ENCODE assay signal across 31 cellular contexts in the genomic region with DNA sequence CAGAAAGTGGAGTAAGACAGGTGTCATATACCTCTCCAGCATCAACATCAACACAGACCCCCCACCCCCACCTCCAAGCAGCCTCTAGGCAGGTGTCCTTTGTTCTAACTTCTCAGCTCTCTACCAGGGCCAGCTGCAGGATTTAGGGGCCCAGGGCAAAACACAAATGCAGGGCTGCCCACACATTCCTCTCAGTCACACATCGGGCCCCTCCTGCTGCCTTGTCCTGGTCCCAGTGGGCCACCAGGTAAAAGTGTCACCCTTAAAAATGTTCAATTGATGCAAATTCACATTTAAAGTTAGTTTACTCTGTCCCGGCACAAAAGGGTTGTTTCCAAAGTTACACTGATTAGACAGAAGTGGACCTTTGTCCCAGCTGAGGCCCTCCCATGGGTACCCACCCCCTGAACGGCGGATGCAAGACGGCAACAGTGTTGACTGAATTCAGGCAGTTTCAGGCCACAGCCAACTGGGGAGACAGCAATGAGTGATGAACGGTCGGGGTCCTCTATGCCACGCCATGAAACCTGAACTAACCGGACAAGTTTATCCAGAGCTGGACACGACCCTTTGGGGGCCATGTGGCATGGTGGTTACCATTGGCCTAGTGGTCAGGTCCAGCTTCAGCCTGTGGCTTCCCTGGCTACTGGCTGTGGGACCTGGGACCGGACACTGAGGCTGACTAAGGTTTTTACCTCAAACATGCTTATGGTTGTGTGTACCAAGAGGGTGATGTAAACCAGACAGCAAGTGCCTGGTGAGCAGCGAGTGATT. TPM values are rescaled to one million over a fixed set of nuclear protein-coding genes. Genes with fewer than 3 reads are reported as not detected.
A peak's percentile ranks its signal among the peaks of the same experiment; 100 is the strongest.
DNase-seq lines count a peak whose midpoint lies in the region; ATAC-seq and TF ChIP-seq lines count a peak whose summit lies in the region.
"Had no signal": no experiment of that assay in that cellular context is flagged by ENCODE, and none has a peak within 500 bp of the region (broad histone marks: within the 10 kb centered on the region; RNA-seq: fewer than 3 reads in every experiment).

No MANE protein-coding gene starts in this region.

- peak overlapping the region; percentile 40 for H3K27ac ChIP-seq in WERI-Rb-1
- no peak overlapping the region for H3K27ac ChIP-seq in lower lobe of right lung
- H3K27ac ChIP-seq: esophagus muscularis mucosa, heart left ventricle, ovary, suprapubic skin had no signal

- ATAC-seq in left lobe of liver (peak; percentile 72), lower lobe of right lung (no peak), HG02678 (IDR thresholded peaks at IDR 0.05; ENCODE audit: unreplicated experiment) (no peak)
- ATAC-seq: activated CD8-positive, alpha-beta T cell treated with anti-CD3 and anti-CD28 coated beads, Interleukin-2, amount 10 ng/mL, durations not matched to agents 7 days and 5 days; mucosa of descending colon; natural killer cell had no signal

- TF ChIP-seq CTCF in WERI-Rb-1 (IDR thresholded peaks at IDR 0.05; ENCODE audit: low read depth, low read length) = no peak
- no peak for TF ChIP-seq CTCF in lower lobe of right lung (IDR thresholded peaks at IDR 0.05)

- H3K4me3 ChIP-seq in WERI-Rb-1 (ENCODE audit: low read depth, low read length) (no peak overlapping the region), lower lobe of right lung (no peak overlapping the region)
- H3K4me3 ChIP-seq: esophagus muscularis mucosa, heart left ventricle, mucosa of descending colon, ovary, suprapubic skin had no signal

- H3K9me3 ChIP-seq in WERI-Rb-1 (ENCODE audit: severe bottlenecking) = no peaks in the 10 kb centered on the region
- H3K9me3 ChIP-seq in lower lobe of right lung = no peaks in the 10 kb centered on the region
- H3K9me3 ChIP-seq: esophagus muscularis mucosa, heart left ventricle, mucosa of descending colon, ovary, suprapubic skin had no signal

- intact Hi-C loops in lower lobe of right lung (cut with DNase I) = no loop called here

- H3K27me3 ChIP-seq in WERI-Rb-1 (ENCODE audit: insufficient read depth, low read depth, severe bottlenecking) = no peaks in the 10 kb centered on the region
- H3K27me3 ChIP-seq in lower lobe of right lung (ENCODE audit: low read depth) = peaks cover 5% of the 10 kb centered on the region
- H3K27me3 ChIP-seq: ovary had no signal

- peak; percentile 58 for DNase-seq in NCI-H2107 treated with DMSO at 0.1 percent for 48 hours (lab: John Stamatoyannopoulos, UW; ENCODE audit: unreplicated experiment)
- no peak for DNase-seq in NCI-H2107 (lab: John Stamatoyannopoulos, UW)
- no peak for DNase-seq in WERI-Rb-1
- no peak for DNase-seq in left lobe of liver (ENCODE audit: low spot score)
- peak; percentile 18 for DNase-seq in retina
- no peak for DNase-seq in lower lobe of right lung
- DNase-seq in NCI-H128 (lab: John Stamatoyannopoulos, UW; ENCODE audit: unreplicated experiment) = no peak
- DNase-seq: 8988T; activated CD8-positive, alpha-beta T cell treated with anti-CD3 and anti-CD28 coated beads, Interleukin-2, amount 10 ng/mL, durations not matched to agents 7 days and 5 days; activated naive CD4-positive, alpha-beta T cell treated with anti-CD3 and anti-CD28 coated beads for 36 hours; Calu3; dermis blood vessel endothelial cell; DND-41; foreskin fibroblast; GOT3; heart left ventricle; kidney glomerular epithelial cell; mucosa of descending colon; natural killer cell; NCI-H187 treated with DMSO at 0.1 percent for 48 hours; NCI-H226; NCI-H774; SHP77 treated with DMSO at 0.1 percent for 48 hours; stimulated activated CD4-positive, alpha-beta T cell treated with anti-CD3 and anti-CD28 coated beads, Interleukin-1b, Interleukin-23, amount 100 ng/mL, for 48 hours; stimulated activated naive CD4-positive, alpha-beta T cell treated with Interleukin-2 at 50 U/mL for 16 hours had no signal

- no peaks in the 10 kb centered on the region for H3K4me1 ChIP-seq in lower lobe of right lung
- H3K4me1 ChIP-seq: esophagus muscularis mucosa, heart left ventricle, suprapubic skin had no signal

- H3K36me3 ChIP-seq in WERI-Rb-1 = no peaks in the 10 kb centered on the region
- no peaks in the 10 kb centered on the region for H3K36me3 ChIP-seq in lower lobe of right lung
- H3K36me3 ChIP-seq: esophagus muscularis mucosa, heart left ventricle, ovary, suprapubic skin had no signal

RNA-seq across cellular contexts. Expression of gene UNC93A, which starts 52.2 kb away (rescaled TPM):
- total RNA-seq in left lobe of liver (5.3 TPM), lower lobe of right lung (not detected)
- total RNA-seq: activated CD8-positive, alpha-beta T cell treated with anti-CD3 and anti-CD28 coated beads, Interleukin-2, amount 10 ng/mL, durations not matched to agents 7 days and 5 days; activated naive CD4-positive, alpha-beta T cell treated with anti-CD3 and anti-CD28 coated beads for 36 hours; Calu3; dermis blood vessel endothelial cell; esophagus muscularis mucosa; heart left ventricle; lung microvascular endothelial cell; natural killer cell; T-helper 2 cell treated with Interferon-gamma antibody and Interleukin-4, amounts not matched to agents 100 ng/mL and 5 ng/mL, for 36 hours had no signal

Comparison
In these comparisons a context has a peak if more than half of its experiments do, and no peak if none do; other contexts are left out.
1. DNase-seq: peak in NCI-H2107 treated with DMSO at 0.1 percent for 48 hours (single experiment) and retina (single experiment); none in NCI-H2107 (single experiment), WERI-Rb-1 (single experiment), left lobe of liver (single experiment), lower lobe of right lung (single experiment) and NCI-H128 (single experiment).